13 cellular contexts compared by ENCODE assay signal in the genomic region with DNA sequence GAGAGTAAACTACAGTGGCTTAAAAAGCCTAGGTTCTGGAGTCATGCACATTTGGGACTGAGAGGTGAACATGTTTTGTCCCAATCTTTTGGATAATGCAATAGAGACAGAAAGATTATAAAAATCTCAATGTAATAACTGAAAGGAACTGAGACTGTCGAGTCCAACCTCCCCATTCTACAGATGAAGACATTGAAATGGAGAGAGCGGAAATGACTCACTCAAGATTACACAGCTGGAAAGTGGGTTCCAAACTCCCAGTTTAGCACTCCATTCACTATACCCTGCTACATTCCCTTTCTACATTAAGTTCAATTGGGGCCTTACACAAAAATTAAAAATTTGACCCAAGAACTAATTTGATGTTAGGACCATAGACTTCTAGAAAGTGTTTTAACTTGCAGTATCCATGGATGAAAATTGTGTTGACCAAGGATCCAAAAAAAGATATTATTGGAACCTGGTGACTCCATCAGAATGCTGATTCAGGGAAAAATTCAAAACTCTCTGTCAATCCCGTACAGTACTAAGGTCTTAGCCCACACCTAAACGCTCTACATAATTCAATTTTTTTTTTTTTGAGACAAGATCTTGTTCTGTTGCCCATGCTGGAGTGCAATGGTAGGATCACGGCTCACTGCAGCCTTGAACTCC. TPM values are rescaled to one million over a fixed set of nuclear protein-coding genes. Genes with fewer than 3 reads are reported as not detected.
DNase-seq lines count a peak whose midpoint lies in the region; ATAC-seq, FAIRE-seq and TF ChIP-seq lines count a peak whose summit lies in the region.
"Had no signal": no experiment of that assay in that cellular context is flagged by ENCODE, and none has a peak within 500 bp of the region (broad histone marks: within the 10 kb centered on the region; RNA-seq: fewer than 3 reads in every experiment).

No MANE protein-coding gene starts in this region.

- peaks cover 7% of the 10 kb centered on the region for H3K36me3 Mint-ChIP-seq in CD4-positive, CD25-positive, alpha-beta regulatory T cell
- H3K36me3 Mint-ChIP-seq in T-cell: peaks cover 13% of the 10 kb centered on the region
- peaks cover 5% of the 10 kb centered on the region for H3K36me3 Mint-ChIP-seq in memory B cell

- peak overlapping the region; percentile 93 to 99 (median 99) for H3K27ac Mint-ChIP-seq in CD4-positive, CD25-positive, alpha-beta regulatory T cell
- H3K27ac Mint-ChIP-seq in T-cell (peak overlapping the region; percentile 97 to 98), memory B cell (peak overlapping the region; percentile 95)

- peaks cover 35% of the 10 kb centered on the region for H3K4me1 ChIP-seq in CD4-positive, CD25-positive, alpha-beta regulatory T cell (ENCODE audit: control insufficient read depth, insufficient read depth, low read length, poor library complexity, severe bottlenecking)

- peak overlapping the region; percentile 98 for H3K4me3 ChIP-seq in CD4-positive, CD25-positive, alpha-beta regulatory T cell (ENCODE audit: low read depth, low read length)

- no peak for ATAC-seq in CD4-positive, CD25-positive, alpha-beta regulatory T cell (ENCODE audit: low read depth in 2 of 2)
- ATAC-seq in T-cell (replicated peaks in 1 of 4) (no peak), memory B cell (ENCODE audit: low read depth) (no peak)

- H3K4me1 Mint-ChIP-seq in CD4-positive, CD25-positive, alpha-beta regulatory T cell: peaks cover 13 to 45% (median 32%) of the 10 kb centered on the region in 4 donors
- H3K4me1 Mint-ChIP-seq in T-cell (peaks cover 35 to 42% (median 39%) of the 10 kb centered on the region in 3 donors), memory B cell (peaks cover 30% of the 10 kb centered on the region)

- POLR2A ChIA-PET in T-cell (lab: Charles Lee): interaction anchor here in 1 of 2 donors (0.7 kb wide), 1 partner anchor 9 kb away, joined by 3 read pairs; no protein-coding TSS in a partner anchor

- no peaks in the 10 kb centered on the region for H3K36me3 ChIP-seq in CD4-positive, CD25-positive, alpha-beta regulatory T cell (ENCODE audit: control insufficient read depth, insufficient read depth, low read length)

- DNase-seq in CD4-positive, CD25-positive, alpha-beta regulatory T cell: no peak
- DNase-seq in GM12891 (ENCODE audit: insufficient read length, low spot score): no peak
- DNase-seq in T-cell: no peak
- DNase-seq in memory B cell (ENCODE audit: low spot score in 2 of 2): no peak
- no peak for DNase-seq in HUDEP-2 (lab: John Stamatoyannopoulos, UW; ENCODE audit: unreplicated experiment in 76 of 76)
- no peak for DNase-seq in NCI-H2081 (lab: John Stamatoyannopoulos, UW)
- DNase-seq in cortex of kidney (lab: John Stamatoyannopoulos, UW): no peak
- no peak for DNase-seq in NOMO-1 treated with DMSO at 0.1 percent for 48 hours (lab: John Stamatoyannopoulos, UW; ENCODE audit: unreplicated experiment)
- DNase-seq: amygdala, dermis blood vessel endothelial cell, NCI-H1417, NCI-H82 had no signal

- H3K27ac ChIP-seq in CD4-positive, CD25-positive, alpha-beta regulatory T cell (ENCODE audit: insufficient read depth, low read length, poor library complexity, severe bottlenecking): peak overlapping the region; percentile 94

- CTCF ChIA-PET in T-cell (lab: Charles Lee): interaction anchor here in 1 of 2 donors (1.0 kb wide), 1 partner anchor 42 kb away, joined by 3 read pairs; no protein-coding TSS in a partner anchor

- no peaks in the 10 kb centered on the region for H3K27me3 ChIP-seq in CD4-positive, CD25-positive, alpha-beta regulatory T cell (ENCODE audit: control insufficient read depth, insufficient read depth, low read length)

- no peaks in the 10 kb centered on the region for H3K9me3 ChIP-seq in CD4-positive, CD25-positive, alpha-beta regulatory T cell (ENCODE audit: control insufficient read depth in 2 of 2, low read length in 2 of 2)

- peak overlapping the region; percentile 98 to 99 (median 98) for H3K4me3 Mint-ChIP-seq in CD4-positive, CD25-positive, alpha-beta regulatory T cell
- H3K4me3 Mint-ChIP-seq in T-cell: peak overlapping the region; percentile 88 to 99 (median 98)
- peak overlapping the region; percentile 86 for H3K4me3 Mint-ChIP-seq in memory B cell

- H3K27me3 Mint-ChIP-seq in CD4-positive, CD25-positive, alpha-beta regulatory T cell: peaks cover 6% of the 10 kb centered on the region
- H3K27me3 Mint-ChIP-seq in T-cell (no peaks in the 10 kb centered on the region), memory B cell (no peaks in the 10 kb centered on the region)

- no peak for FAIRE-seq in GM12891 (lab: Jason Lieb, UNC)
- FAIRE-seq: H1 had no signal

- TF ChIP-seq POLR2A in GM12891 (IDR thresholded peaks at IDR 0.05; ENCODE audit: low read depth, low read length): no peak

- H3K9me3 Mint-ChIP-seq in CD4-positive, CD25-positive, alpha-beta regulatory T cell: peaks cover 0 to 2% (median 0%) of the 10 kb centered on the region in 7 donors
- H3K9me3 Mint-ChIP-seq in T-cell: no peaks in the 10 kb centered on the region
- H3K9me3 Mint-ChIP-seq in memory B cell: no peaks in the 10 kb centered on the region

TF ChIP-seq in GM12891, 5 proteins besides CTCF, POLR2A, EP300 and RAD21:
- peak; percentile 71 for TF ChIP-seq SPI1 (IDR thresholded peaks at IDR 0.05; ENCODE audit: low read depth, low read length)
- TF ChIP-seq POLR2AphosphoS5 (IDR thresholded peaks at IDR 0.05; ENCODE audit: low read depth, low read length): no peak

RNA-seq across cellular contexts. Expression of gene ILRUN, which starts 1.5 kb away (rescaled TPM):
- total RNA-seq in CD4-positive, CD25-positive, alpha-beta regulatory T cell: 89.6 TPM
- 10 to 100 TPM; 18.7 to 23.4 (median 22.9) TPM for polyA plus RNA-seq in CD4-positive, CD25-positive, alpha-beta regulatory T cell
- 57.1 TPM for polyA plus RNA-seq in GM12891 (2012; ENCODE audit: low read depth, missing spikeins)
- 10 to 100 TPM; 61.0 to 76.6 (median 65.1) TPM for total RNA-seq in T-cell

RNA-seq across cellular contexts. Expression of gene SNRPC, which starts 59.3 kb away (rescaled TPM):
- 60.3 TPM for total RNA-seq in CD4-positive, CD25-positive, alpha-beta regulatory T cell
- 100 to 1,000 TPM; 306 to 365 (median 322) TPM for polyA plus RNA-seq in CD4-positive, CD25-positive, alpha-beta regulatory T cell
- polyA plus RNA-seq in GM12891 (2012; ENCODE audit: low read depth, missing spikeins): 172 TPM
- 10 to 100 TPM; 57.9 to 60.8 (median 58.2) TPM for total RNA-seq in T-cell
